In genomic region chr17:18403166-18403565, GRCh38 we compare ENCODE assay signal across 11 cellular contexts. TPM values are rescaled to one million over a fixed set of nuclear protein-coding genes. Genes with fewer than 3 reads are reported as not detected.
"Had no signal": no experiment of that assay in that cellular context is flagged by ENCODE, and none has a peak within 500 bp of the region (broad histone marks: within the 10 kb centered on the region; RNA-seq: fewer than 3 reads in every experiment).

No MANE protein-coding gene starts in this region.

RNA-seq across cellular contexts. Expression of gene EVPLL, which starts 25.6 kb away (rescaled TPM):
- total RNA-seq: activated CD4-positive, alpha-beta memory T cell treated with anti-CD3 and anti-CD28 coated beads for 36 hours; astrocyte; endothelial cell of umbilical vein; esophagus muscularis mucosa; gastrocnemius medialis; left ventricle myocardium inferior; lung microvascular endothelial cell; mesothelial cell of epicardium; natural killer cell treated with Interleukin-12 subunit alpha and Interleukin-12 subunit beta and Interleukin-15 and Interleukin-18, amount 100 ng/mL, for 72 hours; osteocyte; progenitor cell of endocrine pancreas had no signal
- polyA plus RNA-seq: endothelial cell of umbilical vein had no signal
